Comparison of ENCODE assay signal across 10 cellular contexts in the genomic region with DNA sequence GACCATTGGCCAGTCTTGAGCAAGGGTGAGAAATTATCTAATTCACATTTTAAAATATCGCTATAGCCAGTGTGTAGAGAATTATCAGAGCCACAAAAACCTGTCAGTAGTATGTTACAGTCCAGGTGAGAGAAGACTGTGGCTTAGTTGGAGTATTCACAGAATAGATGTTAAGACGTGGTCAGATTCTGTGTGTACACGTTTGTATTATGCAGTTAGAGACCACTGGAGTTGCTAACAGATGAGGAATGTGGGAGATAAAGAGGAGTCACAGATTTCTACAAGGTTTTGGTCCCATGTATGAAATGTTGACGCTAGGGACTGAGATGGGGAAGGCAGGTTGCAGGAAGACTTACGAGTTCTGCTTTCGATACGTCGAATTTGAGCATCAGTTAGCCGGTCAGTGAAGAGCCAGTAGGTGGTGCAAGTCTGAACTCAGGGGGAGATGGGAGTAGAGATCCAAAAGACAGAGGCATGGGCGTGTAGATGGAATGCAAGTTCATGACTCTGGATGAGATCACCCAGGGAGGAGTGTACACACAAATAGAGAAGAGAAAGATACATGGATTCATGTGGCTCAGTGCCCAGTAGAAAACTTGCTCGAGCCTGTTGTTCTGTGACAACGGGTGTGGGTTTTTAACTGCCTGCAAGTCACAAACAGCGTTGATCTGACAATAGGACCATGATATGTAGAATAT.
DNase-seq lines count a peak whose midpoint lies in the region; ATAC-seq, FAIRE-seq and TF ChIP-seq lines count a peak whose summit lies in the region.
"Had no signal": no experiment of that assay in that cellular context is flagged by ENCODE, and none has a peak within 500 bp of the region (broad histone marks: within the 10 kb centered on the region; RNA-seq: fewer than 3 reads in every experiment).

No MANE protein-coding gene starts in this region.

- no peak overlapping the region for H3K4me3 Mint-ChIP-seq in progenitor cell of endocrine pancreas (ENCODE audit: low read depth)

- H3K36me3 Mint-ChIP-seq in progenitor cell of endocrine pancreas (ENCODE audit: insufficient read depth) = no peaks in the 10 kb centered on the region

- peak overlapping the region; percentile 1 for H3K4me3 ChIP-seq in fibroblast of pulmonary artery (replicated peaks; ENCODE audit: low read depth, low read length)

- TF ChIP-seq CTCF in fibroblast of pulmonary artery (IDR thresholded peaks at IDR 0.05; ENCODE audit: low read length, missing control alignments) (peak; percentile 74), progenitor cell of endocrine pancreas (IDR thresholded peaks at IDR 0.05; ENCODE audit: unreplicated experiment) (peak; percentile 26), D721Med (IDR thresholded peaks at IDR 0.05; ENCODE audit: insufficient read depth, missing control alignments) (no peak)

- H3K4me1 Mint-ChIP-seq in progenitor cell of endocrine pancreas (ENCODE audit: low read depth) = peaks cover 3% of the 10 kb centered on the region

- ATAC-seq in HG02623 (IDR thresholded peaks at IDR 0.05; ENCODE audit: unreplicated experiment) (no peak), HG03280 (IDR thresholded peaks at IDR 0.05; ENCODE audit: unreplicated experiment) (no peak)
- ATAC-seq: HCT116 had no signal

- peak; percentile 42 for FAIRE-seq in RCC 7860 (lab: Jason Lieb, UNC)
- FAIRE-seq in D721Med (lab: Jason Lieb, UNC) = no peak

- H3K27me3 Mint-ChIP-seq in progenitor cell of endocrine pancreas = no peaks in the 10 kb centered on the region

- no peaks in the 10 kb centered on the region for H3K9me3 Mint-ChIP-seq in progenitor cell of endocrine pancreas (ENCODE audit: low read depth)

- no peak overlapping the region for H3K27ac Mint-ChIP-seq in progenitor cell of endocrine pancreas

- DNase-seq in ELR (ENCODE audit: low read depth) = peak; percentile 98
- DNase-seq in RCC 7860 (ENCODE audit: low spot score) = peak; percentile 85
- peak; percentile 98 for DNase-seq in fibroblast of pulmonary artery (ENCODE audit: low read depth)
- no peak for DNase-seq in progenitor cell of endocrine pancreas (ENCODE audit: low spot score, unreplicated experiment)
- no peak for DNase-seq in NCI-H510A treated with DMSO at 0.1 percent for 48 hours (lab: John Stamatoyannopoulos, UW)
- no peak for DNase-seq in D721Med (ENCODE audit: insufficient read length, low spot score)
- DNase-seq: activated CD4-positive, alpha-beta T cell treated with anti-CD3 and anti-CD28 coated beads, Interleukin-2, amount 50 U/mL, for 4 hours had no signal

Comparison
In these comparisons a context has a peak if more than half of its experiments do, and no peak if none do; other contexts are left out.
1. DNase-seq: peak in ELR (single experiment), RCC 7860 (single experiment) and fibroblast of pulmonary artery (single experiment); none in progenitor cell of endocrine pancreas (single experiment), NCI-H510A treated with DMSO at 0.1 percent for 48 hours (single experiment) and D721Med (single experiment).